In the genomic region with DNA sequence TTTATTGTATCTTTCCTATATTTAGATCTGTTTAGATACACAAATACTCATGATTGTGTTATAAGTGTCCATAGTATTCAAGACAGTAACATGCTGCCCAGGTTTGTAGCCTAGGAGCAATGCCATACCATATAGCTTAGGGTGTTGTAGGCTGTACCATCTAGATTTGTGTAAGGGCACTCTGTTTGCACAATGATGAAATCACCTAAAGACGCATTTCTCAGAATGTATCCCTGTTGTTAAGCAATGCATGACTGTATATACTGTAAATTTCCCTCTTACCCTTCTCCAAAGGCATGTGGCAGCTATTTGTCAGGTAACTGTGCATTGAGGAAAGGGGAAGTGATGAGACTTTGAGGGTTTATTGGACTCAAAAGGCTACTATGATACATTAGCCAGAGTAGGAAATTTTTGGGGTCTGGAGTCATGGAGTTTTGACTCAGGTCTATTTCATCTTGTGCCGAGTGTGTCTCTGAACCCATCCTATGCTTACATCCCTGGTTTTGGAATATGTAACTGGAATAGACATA, we compare ENCODE assay signal across 13 cellular contexts.
"Had no signal": no experiment of that assay in that cellular context is flagged by ENCODE, and none has a peak within 500 bp of the region (broad histone marks: within the 10 kb centered on the region; RNA-seq: fewer than 3 reads in every experiment).

No MANE protein-coding gene starts in this region.

- H3K4me1 ChIP-seq: left ventricle myocardium inferior, psoas muscle, spleen, transverse colon had no signal

- H3K9me3 ChIP-seq: left ventricle myocardium inferior, psoas muscle, spleen, transverse colon had no signal

- FAIRE-seq: kidney had no signal

- H3K36me3 ChIP-seq: left ventricle myocardium inferior, spleen, transverse colon had no signal

- H3K4me3 ChIP-seq: left ventricle myocardium inferior, psoas muscle, spleen, transverse colon had no signal

- H3K27ac ChIP-seq: left ventricle myocardium inferior, psoas muscle, spleen, transverse colon had no signal

- H3K27me3 ChIP-seq: spleen, transverse colon had no signal

- DNase-seq: activated CD4-positive, alpha-beta T cell treated with anti-CD3 and anti-CD28 coated beads for 4 hours; activated CD8-positive, alpha-beta T cell treated with anti-CD3 and anti-CD28 coated beads, Interleukin-2, amount 10 ng/mL, durations not matched to agents 7 days and 5 days; activated naive CD4-positive, alpha-beta T cell treated with Interleukin-2 at 50 U/mL for 16 hours; central memory CD4-positive, alpha-beta T cell; cortex of kidney; effector CD8-positive, alpha-beta T cell; kidney; left ventricle myocardium inferior; psoas muscle; spleen; stimulated activated CD4-positive, alpha-beta T cell treated with anti-CD3 and anti-CD28 coated beads, Interleukin-1b, Interleukin-23, amount 100 ng/mL, for 48 hours; T-helper 9 cell; transverse colon had no signal
